ENCODE assay signal across 19 cellular contexts in genomic region chr1:21900766-21901472, GRCh38. TPM values are rescaled to one million over a fixed set of nuclear protein-coding genes. Genes with fewer than 3 reads are reported as not detected.
DNase-seq lines count a peak whose midpoint lies in the region; ATAC-seq, FAIRE-seq and TF ChIP-seq lines count a peak whose summit lies in the region.
"Had no signal": no experiment of that assay in that cellular context is flagged by ENCODE, and none has a peak within 500 bp of the region (broad histone marks: within the 10 kb centered on the region; RNA-seq: fewer than 3 reads in every experiment).

No MANE protein-coding gene starts in this region.

- H3K27me3 ChIP-seq in astrocyte (ENCODE audit: insufficient read depth, low read length) (no peaks in the 10 kb centered on the region), left ventricle myocardium inferior (ENCODE audit: low read depth) (no peaks in the 10 kb centered on the region), psoas muscle (ENCODE audit: insufficient read depth in 3 of 3, low read length in 2 of 3) (no peaks in the 10 kb centered on the region)

- H3K36me3 ChIP-seq in astrocyte (ENCODE audit: insufficient read depth, low read length) (no peaks in the 10 kb centered on the region), left ventricle myocardium inferior (peaks cover 19% of the 10 kb centered on the region), psoas muscle (ENCODE audit: insufficient read depth in 1 of 2, low read depth in 1 of 2) (no peaks in the 10 kb centered on the region)

- H3K9me3 Mint-ChIP-seq in astrocyte (ENCODE audit: unreplicated experiment) = no peaks in the 10 kb centered on the region
- no peaks in the 10 kb centered on the region for H3K9me3 Mint-ChIP-seq in type B pancreatic cell
- H3K9me3 Mint-ChIP-seq: activated naive CD4-positive, alpha-beta T cell treated with anti-CD3 and anti-CD28 coated beads, Interleukin-2, amount 50 U/mL, for 24 hours; memory B cell; stimulated activated naive CD8-positive, alpha-beta T cell treated with anti-CD3 and anti-CD28 coated beads, Interleukin-15, amount 100 ng/mL, for 72 hours had no signal

- no peak for ATAC-seq in psoas muscle
- no peak for ATAC-seq in HG03571 (IDR thresholded peaks at IDR 0.05; ENCODE audit: unreplicated experiment)
- ATAC-seq: stimulated activated naive CD8-positive, alpha-beta T cell treated with anti-CD3 and anti-CD28 coated beads, Interleukin-15, amount 100 ng/mL, for 72 hours had no signal

- no peak overlapping the region for H3K4me2 ChIP-seq in astrocyte (ENCODE audit: low read length)
- H3K4me2 ChIP-seq: KMS-11 had no signal

- H3K4me3 ChIP-seq in astrocyte (ENCODE audit: insufficient read depth, low read depth, low read length) (no peak overlapping the region), left ventricle myocardium inferior (no peak overlapping the region), psoas muscle (no peak overlapping the region)
- H3K4me3 ChIP-seq: SK-N-MC had no signal

- 63 to 74% (median 68%) methylated on average over 13 of the region's 13 CpGs for WGBS in psoas muscle, 3 donors

- H3K9me3 ChIP-seq in astrocyte (ENCODE audit: insufficient read depth, low read depth, low read length) (no peaks in the 10 kb centered on the region), left ventricle myocardium inferior (replicated peaks) (no peaks in the 10 kb centered on the region), psoas muscle (no peaks in the 10 kb centered on the region)

- H3K36me3 Mint-ChIP-seq in astrocyte (ENCODE audit: low read depth, unreplicated experiment) (peaks cover 14% of the 10 kb centered on the region), type B pancreatic cell (no peaks in the 10 kb centered on the region)
- H3K36me3 Mint-ChIP-seq: activated naive CD4-positive, alpha-beta T cell treated with anti-CD3 and anti-CD28 coated beads, Interleukin-2, amount 50 U/mL, for 24 hours; memory B cell had no signal

- H3K27me3 Mint-ChIP-seq in astrocyte (ENCODE audit: low read depth, unreplicated experiment) (no peaks in the 10 kb centered on the region), type B pancreatic cell (no peaks in the 10 kb centered on the region)
- H3K27me3 Mint-ChIP-seq: activated naive CD4-positive, alpha-beta T cell treated with anti-CD3 and anti-CD28 coated beads, Interleukin-2, amount 50 U/mL, for 24 hours; stimulated activated naive CD8-positive, alpha-beta T cell treated with anti-CD3 and anti-CD28 coated beads, Interleukin-15, amount 100 ng/mL, for 72 hours had no signal

- in situ Hi-C loops in GM13976 (cut with MboI; ENCODE audit: low sequenced_read_pairs, unreplicated experiment) = no loop called here

- peaks cover 75% of the 10 kb centered on the region for H4K20me1 ChIP-seq in astrocyte (ENCODE audit: insufficient read depth, low read length)

- no peak overlapping the region for H3K9ac ChIP-seq in astrocyte (ENCODE audit: low read length)
- H3K9ac ChIP-seq: KMS-11 had no signal

- FAIRE-seq in astrocyte (lab: Jason Lieb, UNC) = no peak
- FAIRE-seq: GM18507, GM19239 had no signal

- DNase-seq in astrocyte (ENCODE audit: low read depth) = no peak
- no peak for DNase-seq in left ventricle myocardium inferior
- DNase-seq in psoas muscle = no peak
- DNase-seq in type B pancreatic cell (ENCODE audit: extremely low spot score, unreplicated experiment) = no peak
- no peak for DNase-seq in GM13976 (ENCODE audit: low spot score)
- no peak for DNase-seq in NCI-H2227 treated with DMSO at 0.1 percent for 48 hours (lab: John Stamatoyannopoulos, UW)
- DNase-seq: activated CD4-positive, alpha-beta T cell treated with anti-CD3 and anti-CD28 coated beads, Interleukin-2, amount 50 U/mL, for 1 hour; DMS53; foreskin melanocyte; NCI-H1436; NCI-H510A; stimulated activated naive CD8-positive, alpha-beta T cell treated with anti-CD3 and anti-CD28 coated beads, Interleukin-15, amount 100 ng/mL, for 72 hours had no signal

- H2AFZ ChIP-seq in astrocyte (ENCODE audit: low read depth, low read length) = no peak overlapping the region

- peaks cover 41% of the 10 kb centered on the region for H3K79me2 ChIP-seq in astrocyte (ENCODE audit: insufficient read depth, low read length)

- TF ChIP-seq CTCF in astrocyte (IDR thresholded peaks at IDR 0.05; ENCODE audit: insufficient read depth, low read depth, low read length) (no peak), left ventricle myocardium inferior (IDR thresholded peaks at IDR 0.05; ENCODE audit: borderline replicate concordance) (no peak), psoas muscle (IDR thresholded peaks at IDR 0.05) (no peak), type B pancreatic cell (conservative IDR thresholded peaks at IDR 0.05) (no peak), GM13976 (IDR thresholded peaks at IDR 0.05; ENCODE audit: borderline replicate concordance, control extremely low read depth, extremely low read depth, insufficient read depth, missing control alignments) (no peak)

- H3K4me3 Mint-ChIP-seq in astrocyte (ENCODE audit: unreplicated experiment) = no peak overlapping the region
- no peak overlapping the region for H3K4me3 Mint-ChIP-seq in type B pancreatic cell
- H3K4me3 Mint-ChIP-seq: activated naive CD4-positive, alpha-beta T cell treated with anti-CD3 and anti-CD28 coated beads, Interleukin-2, amount 50 U/mL, for 24 hours; memory B cell; stimulated activated naive CD8-positive, alpha-beta T cell treated with anti-CD3 and anti-CD28 coated beads, Interleukin-15, amount 100 ng/mL, for 72 hours had no signal

- H3K4me1 ChIP-seq in astrocyte (ENCODE audit: insufficient read depth, low read length) (peaks cover 56% of the 10 kb centered on the region), left ventricle myocardium inferior (peaks cover 100% of the 10 kb centered on the region), psoas muscle (peaks cover 68% of the 10 kb centered on the region)

- intact Hi-C loops in left ventricle myocardium inferior (cut with micrococcal nuclease) (no loop called here), psoas muscle (cut with DNase I) (loop anchor here in 1 of 2 donors (5.0 kb wide), 1 partner anchor 36 kb away; the partner anchor contains the start of gene HSPG2)

- H3K4me1 Mint-ChIP-seq in astrocyte (ENCODE audit: low read depth, unreplicated experiment) (peaks cover 59% of the 10 kb centered on the region), type B pancreatic cell (ENCODE audit: unreplicated experiment) (peaks cover 53% of the 10 kb centered on the region)
- H3K4me1 Mint-ChIP-seq: memory B cell had no signal

- H3K27ac ChIP-seq in astrocyte (ENCODE audit: low read depth, low read length) (no peak overlapping the region), left ventricle myocardium inferior (replicated peaks) (peak overlapping the region; percentile 90), psoas muscle (peak overlapping the region; percentile 63)
- H3K27ac ChIP-seq: KMS-11, SK-N-MC had no signal

- H3K27ac Mint-ChIP-seq in astrocyte (ENCODE audit: unreplicated experiment) (peak overlapping the region; percentile 81), type B pancreatic cell (peak overlapping the region; percentile 1)
- H3K27ac Mint-ChIP-seq: memory B cell; stimulated activated naive CD8-positive, alpha-beta T cell treated with anti-CD3 and anti-CD28 coated beads, Interleukin-15, amount 100 ng/mL, for 72 hours had no signal

RNA-seq across cellular contexts. Expression of gene HSPG2, which starts 36.2 kb away (rescaled TPM):
- 249 and 262 TPM in 2 replicates for total RNA-seq in astrocyte
- total RNA-seq in left ventricle myocardium inferior = 257 TPM
- 100 to 1,000 TPM; 102 to 168 (median 135) TPM for total RNA-seq in psoas muscle
- 10 to 100 TPM; 24.5 to 74.8 (median 43.8) TPM for polyA plus RNA-seq in psoas muscle
- total RNA-seq in type B pancreatic cell (ENCODE audit: low replicate concordance) = 124 and 130 TPM in 2 replicates
